8 cellular contexts compared by ENCODE assay signal in genomic region chr13:48892311-48892710, GRCh38.
DNase-seq lines count a peak whose midpoint lies in the region; ATAC-seq, FAIRE-seq and TF ChIP-seq lines count a peak whose summit lies in the region.

No MANE protein-coding gene starts in this region.

- CTCF ChIA-PET in AG04450 (lab: Charles Lee) = no interaction called here

- H3K4me3 ChIP-seq in AG04450 (ENCODE audit: low read depth, low read length) (no peak overlapping the region), small intestine (ENCODE audit: low read depth in 1 of 2, low read length in 2 of 2) (no peak overlapping the region), mesendoderm (ENCODE audit: low read length) (no peak overlapping the region)

- no peak for TF ChIP-seq CTCF in AG04450 (IDR thresholded peaks at IDR 0.05; ENCODE audit: low read depth, low read length)
- no peak for TF ChIP-seq CTCF in chondrocyte (IDR thresholded peaks at IDR 0.05)

- H3K9me3 ChIP-seq in AG04450 (ENCODE audit: control insufficient read depth, insufficient read depth, low read length) (no peaks in the 10 kb centered on the region), small intestine (ENCODE audit: control insufficient read depth, low read depth) (no peaks in the 10 kb centered on the region)

- no peak overlapping the region for H3K4me3 Mint-ChIP-seq in chondrocyte (ENCODE audit: unreplicated experiment)
- H3K4me3 Mint-ChIP-seq in stimulated activated naive CD8-positive, alpha-beta T cell treated with anti-CD3 and anti-CD28 coated beads, Interleukin-15, Interleukin-2, amounts not matched to agents 100 ng/mL and 50 ng/mL, for 24 hours = peak overlapping the region; percentile 51

- no peaks in the 10 kb centered on the region for H3K79me2 ChIP-seq in mesendoderm (ENCODE audit: control insufficient read depth, insufficient read depth, low read length)

- FAIRE-seq in small intestine (lab: Jason Lieb, UNC) = no peak

- no peak overlapping the region for H2BK120ac ChIP-seq in mesendoderm (ENCODE audit: low read depth, low read length)

- H4K5ac ChIP-seq in mesendoderm (ENCODE audit: low read length) = no peak overlapping the region

- H3K4ac ChIP-seq in mesendoderm (ENCODE audit: low read depth, low read length) = no peak overlapping the region

- H3K4me2 ChIP-seq in mesendoderm (ENCODE audit: low read length) = no peak overlapping the region

- H3K4me1 ChIP-seq in small intestine (ENCODE audit: control insufficient read depth in 2 of 2, insufficient read depth in 1 of 2, low read depth in 1 of 2, low read length in 1 of 2) (no peaks in the 10 kb centered on the region), mesendoderm (ENCODE audit: control insufficient read depth, low read depth, low read length) (no peaks in the 10 kb centered on the region)

- no peaks in the 10 kb centered on the region for H3K79me1 ChIP-seq in mesendoderm (ENCODE audit: low read length)

- H2AK5ac ChIP-seq in mesendoderm (ENCODE audit: low read length) = no peak overlapping the region

- no peaks in the 10 kb centered on the region for H3K27me3 Mint-ChIP-seq in chondrocyte (ENCODE audit: low read depth)
- H3K27me3 Mint-ChIP-seq in stimulated activated naive CD8-positive, alpha-beta T cell treated with anti-CD3 and anti-CD28 coated beads, Interleukin-15, Interleukin-2, amounts not matched to agents 100 ng/mL and 50 ng/mL, for 24 hours = peaks cover 4% of the 10 kb centered on the region

- H3K9me3 Mint-ChIP-seq in chondrocyte (ENCODE audit: low read depth) = peaks cover 4% of the 10 kb centered on the region
- H3K9me3 Mint-ChIP-seq in stimulated activated naive CD8-positive, alpha-beta T cell treated with anti-CD3 and anti-CD28 coated beads, Interleukin-15, Interleukin-2, amounts not matched to agents 100 ng/mL and 50 ng/mL, for 24 hours = no peaks in the 10 kb centered on the region

- H3K56ac ChIP-seq in mesendoderm (ENCODE audit: low read length) = no peak overlapping the region

- no peak overlapping the region for H3K9ac ChIP-seq in mesendoderm (ENCODE audit: low read length)

- H3K4me1 Mint-ChIP-seq in chondrocyte (ENCODE audit: low read depth) = peaks cover 32% of the 10 kb centered on the region
- H3K4me1 Mint-ChIP-seq in stimulated activated naive CD8-positive, alpha-beta T cell treated with anti-CD3 and anti-CD28 coated beads, Interleukin-15, Interleukin-2, amounts not matched to agents 100 ng/mL and 50 ng/mL, for 24 hours (ENCODE audit: low read depth) = peaks cover 40% of the 10 kb centered on the region

- 48 to 58% (median 50%) methylated on average over 2 of the region's 2 CpGs for WGBS in small intestine, 3 donors
- WGBS in mesendoderm (ENCODE audit: extremely low coverage, insufficient coverage, low lambda C conversion rate) = no CpG with 5 or more reads among the region's 2 CpGs

- no peaks in the 10 kb centered on the region for H3K36me3 ChIP-seq in small intestine (ENCODE audit: control insufficient read depth in 2 of 2, insufficient read depth in 2 of 2, low read length in 2 of 2)
- H3K36me3 ChIP-seq in mesendoderm (ENCODE audit: control insufficient read depth, insufficient read depth, low read length) = no peaks in the 10 kb centered on the region

- no peak overlapping the region for H3K27ac ChIP-seq in AG04450 (ENCODE audit: low read depth, low read length)
- no peak overlapping the region for H3K27ac ChIP-seq in small intestine (ENCODE audit: low read depth in 1 of 2, low read length in 1 of 2)
- no peak overlapping the region for H3K27ac ChIP-seq in mesendoderm (ENCODE audit: low read depth, low read length)

- peak; percentile 29 for DNase-seq in AG04450 (ENCODE audit: low read depth, low spot score)
- no peak for DNase-seq in chondrocyte (ENCODE audit: low spot score)
- DNase-seq in small intestine = no peak
- no peak for DNase-seq in NCI-H1694 (lab: John Stamatoyannopoulos, UW)
- DNase-seq in mesendoderm = no peak

- POLR2A ChIA-PET in AG04450 (lab: Yijun Ruan, JAX) = interaction anchor here (0.5 kb wide), 1 partner anchor 427 kb away, joined by 5 read pairs; no protein-coding TSS in a partner anchor

- H3K27me3 ChIP-seq in AG04450 (ENCODE audit: control insufficient read depth, insufficient read depth, low read length) (no peaks in the 10 kb centered on the region), small intestine (ENCODE audit: control insufficient read depth in 2 of 2, insufficient read depth in 2 of 2, low read length in 2 of 2) (no peaks in the 10 kb centered on the region), mesendoderm (ENCODE audit: insufficient read depth, low read length, poor library complexity) (no peaks in the 10 kb centered on the region)

- no peaks in the 10 kb centered on the region for H3K36me3 Mint-ChIP-seq in chondrocyte (ENCODE audit: low read depth)
- peaks cover 4% of the 10 kb centered on the region for H3K36me3 Mint-ChIP-seq in stimulated activated naive CD8-positive, alpha-beta T cell treated with anti-CD3 and anti-CD28 coated beads, Interleukin-15, Interleukin-2, amounts not matched to agents 100 ng/mL and 50 ng/mL, for 24 hours (ENCODE audit: low read depth)

- H3K27ac Mint-ChIP-seq in chondrocyte (ENCODE audit: unreplicated experiment) = peak overlapping the region; percentile 94
- H3K27ac Mint-ChIP-seq in stimulated activated naive CD8-positive, alpha-beta T cell treated with anti-CD3 and anti-CD28 coated beads, Interleukin-15, Interleukin-2, amounts not matched to agents 100 ng/mL and 50 ng/mL, for 24 hours = peak overlapping the region; percentile 91

- H4K8ac ChIP-seq in mesendoderm (ENCODE audit: low read depth, low read length) = no peak overlapping the region

- no peak overlapping the region for H3K23ac ChIP-seq in mesendoderm (ENCODE audit: low read length)

- peak; percentile 97 for ATAC-seq in GM19351 (IDR thresholded peaks at IDR 0.05; ENCODE audit: unreplicated experiment)
- ATAC-seq in HG03565 (IDR thresholded peaks at IDR 0.05; ENCODE audit: unreplicated experiment) = peak; percentile 96

- H2BK15ac ChIP-seq in mesendoderm (replicated peaks; ENCODE audit: low read depth) = no peak overlapping the region

- no peak overlapping the region for H3K18ac ChIP-seq in mesendoderm (ENCODE audit: low read length)

- no peak overlapping the region for H2BK5ac ChIP-seq in mesendoderm (ENCODE audit: low read length)
